13 cellular contexts compared by ENCODE assay signal in genomic region chr15:83323296-83323711, GRCh38. TPM values are rescaled to one million over a fixed set of nuclear protein-coding genes. Genes with fewer than 3 reads are reported as not detected.
DNase-seq lines count a peak whose midpoint lies in the region; ATAC-seq and TF ChIP-seq lines count a peak whose summit lies in the region.
"Had no signal": no experiment of that assay in that cellular context is flagged by ENCODE, and none has a peak within 500 bp of the region (broad histone marks: within the 10 kb centered on the region; RNA-seq: fewer than 3 reads in every experiment).

No MANE protein-coding gene starts in this region.

- DNase-seq in AG04450 (ENCODE audit: low read depth, low spot score) (peak; percentile 76), HK-2 (ENCODE audit: unreplicated experiment) (peak; percentile 90), cardiac fibroblast (ENCODE audit: low read depth in 2 of 2) (peak; percentile 89 to 93), lung microvascular endothelial cell (ENCODE audit: low read depth in 2 of 2) (peak; percentile 50 to 93), SHP77 (lab: John Stamatoyannopoulos, UW) (no peak)
- DNase-seq: activated CD4-positive, alpha-beta T cell treated with anti-CD3 and anti-CD28 coated beads for 48 hours; CD4-positive, CD25-positive, alpha-beta regulatory T cell; NCI-H1694 treated with DMSO at 0.1 percent for 48 hours; PC-9 had no signal

- POLR2A ChIA-PET in AG04450 (lab: Yijun Ruan, JAX): interaction anchor here (0.6 kb wide), 1 partner anchor 39 kb away, joined by 3 read pairs; no protein-coding TSS in a partner anchor

- H3K9me3 ChIP-seq in AG04450 (ENCODE audit: control insufficient read depth, insufficient read depth, low read length): no peaks in the 10 kb centered on the region
- H3K9me3 ChIP-seq: heart left ventricle had no signal

- no peaks in the 10 kb centered on the region for H3K27me3 ChIP-seq in AG04450 (ENCODE audit: control insufficient read depth, insufficient read depth, low read length)
- H3K27me3 ChIP-seq: heart left ventricle had no signal

- ATAC-seq in GM19452 (IDR thresholded peaks at IDR 0.05; ENCODE audit: unreplicated experiment): no peak
- ATAC-seq in HG02938 (IDR thresholded peaks at IDR 0.05; ENCODE audit: unreplicated experiment): no peak
- ATAC-seq in GM21786 (IDR thresholded peaks at IDR 0.05; ENCODE audit: unreplicated experiment): no peak

- TF ChIP-seq CTCF in AG04450 (IDR thresholded peaks at IDR 0.05; ENCODE audit: low read depth, low read length) (no peak), cardiac fibroblast (IDR thresholded peaks at IDR 0.05; ENCODE audit: low read depth, low read length) (no peak)

- H3K4me3 ChIP-seq in AG04450 (ENCODE audit: low read depth, low read length) (no peak overlapping the region), cardiac fibroblast (replicated peaks in 1 of 2; ENCODE audit: low read depth in 2 of 2, low read length in 2 of 2) (no peak overlapping the region)
- H3K4me3 ChIP-seq: heart left ventricle, PC-9 had no signal

- CTCF ChIA-PET in AG04450 (lab: Charles Lee): no interaction called here

- H3K27ac ChIP-seq in AG04450 (ENCODE audit: low read depth, low read length): no peak overlapping the region
- H3K27ac ChIP-seq: heart left ventricle, PC-9 had no signal

RNA-seq across cellular contexts. Expression of gene BNC1, which starts 38.8 kb away (rescaled TPM):
- 2.2 and 2.6 TPM in 2 replicates for polyA plus RNA-seq in AG04450 (2011; rRNA removed)
- 3.5 and 3.9 TPM in 2 replicates for polyA minus RNA-seq in AG04450 (2011; rRNA and poly(A)+ RNA removed)
- 1.2 and 2.2 TPM in 2 replicates for total RNA-seq in lung microvascular endothelial cell
- total RNA-seq: CD4-positive, CD25-positive, alpha-beta regulatory T cell had no signal
- polyA plus RNA-seq: CD4-positive, CD25-positive, alpha-beta regulatory T cell had no signal

Comparison
In these comparisons a context has a peak if more than half of its experiments do, and no peak if none do; other contexts are left out.
1. DNase-seq: peak in AG04450 (single experiment), HK-2 (single experiment), cardiac fibroblast (2 of 2) and lung microvascular endothelial cell (2 of 2); none in SHP77 (0 of 2).